Comparison of ENCODE assay signal across 4 cellular contexts in genomic region chrX:149721241-149721640, GRCh38. TPM values are rescaled to one million over a fixed set of nuclear protein-coding genes. Genes with fewer than 3 reads are reported as not detected.
"Had no signal": no experiment of that assay in that cellular context is flagged by ENCODE, and none has a peak within 500 bp of the region (broad histone marks: within the 10 kb centered on the region; RNA-seq: fewer than 3 reads in every experiment).

No MANE protein-coding gene starts in this region.

RNA-seq across cellular contexts. Expression of gene MAGEA11, which starts 9.4 kb away (rescaled TPM):
- total RNA-seq: GM23248, HT-29, IMR-90 had no signal
- polyA plus RNA-seq: GM23248, IMR-90 had no signal

RNA-seq across cellular contexts. Expression of gene HSFX1, which starts 52.6 kb away (rescaled TPM):
- total RNA-seq: H4 had no signal
- polyA plus RNA-seq: GM23248 had no signal
